In the genomic region with DNA sequence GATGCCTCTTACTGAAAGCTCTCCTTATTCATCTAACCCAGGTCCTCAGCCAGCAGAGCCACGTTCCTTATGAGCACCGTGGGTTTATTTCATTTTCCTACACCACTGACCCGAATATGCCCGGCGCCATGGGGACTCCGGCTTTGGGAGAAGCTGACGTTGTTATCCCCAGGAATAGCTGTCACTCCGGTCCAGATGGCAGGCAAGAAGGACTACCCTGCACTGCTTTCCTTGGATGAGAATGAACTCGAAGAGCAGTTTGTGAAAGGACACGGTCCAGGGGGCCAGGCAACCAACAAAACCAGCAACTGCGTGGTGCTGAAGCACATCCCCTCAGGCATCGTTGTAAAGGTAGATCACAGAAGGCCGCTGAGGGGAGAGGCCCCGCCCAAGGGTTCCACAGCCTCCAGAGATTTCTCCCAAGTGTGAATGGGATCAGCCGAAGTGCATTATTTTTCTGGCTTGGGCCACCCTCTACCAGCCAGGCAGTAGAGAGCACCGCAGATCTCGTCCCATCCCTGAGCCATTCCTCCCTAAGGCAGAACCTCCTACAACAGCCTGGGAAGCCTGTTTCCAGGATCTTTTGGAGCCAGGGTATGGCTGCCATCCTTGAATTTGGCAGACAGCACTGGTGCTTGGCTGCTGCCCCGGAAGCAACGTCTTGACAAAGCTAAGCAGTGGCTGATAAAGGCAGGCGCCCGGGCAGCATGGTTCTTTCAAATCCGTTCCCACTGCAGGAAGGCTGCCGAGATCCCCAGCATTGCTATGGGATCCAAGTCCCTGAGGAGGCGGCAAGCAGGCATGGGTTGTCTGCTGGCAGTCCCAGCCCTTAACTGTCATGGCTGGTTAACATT, we compare ENCODE assay signal across 14 cellular contexts. TPM values are rescaled to one million over a fixed set of nuclear protein-coding genes. Genes with fewer than 3 reads are reported as not detected.
DNase-seq lines count a peak whose midpoint lies in the region; ATAC-seq and TF ChIP-seq lines count a peak whose summit lies in the region.
"Had no signal": no experiment of that assay in that cellular context is flagged by ENCODE, and none has a peak within 500 bp of the region (broad histone marks: within the 10 kb centered on the region; RNA-seq: fewer than 3 reads in every experiment).

No MANE protein-coding gene starts in this region.

- TF ChIP-seq CTCF in AG10803 (conservative IDR thresholded peaks at IDR 0.05; ENCODE audit: low read length) = no peak
- TF ChIP-seq CTCF in esophagus muscularis mucosa (IDR thresholded peaks at IDR 0.05) = no peak
- no peak for TF ChIP-seq CTCF in chondrocyte (IDR thresholded peaks at IDR 0.05)

- H3K27ac ChIP-seq in esophagus (ENCODE audit: low read depth in 2 of 2, low read length in 1 of 2) (peak overlapping the region; percentile 68 to 83), esophagus muscularis mucosa (replicated peaks in 1 of 4) (no peak overlapping the region)
- H3K27ac ChIP-seq: HL-60, vagina had no signal

- no peaks in the 10 kb centered on the region for H3K27me3 Mint-ChIP-seq in chondrocyte (ENCODE audit: low read depth)
- H3K27me3 Mint-ChIP-seq: B cell had no signal

- H3K4me1 ChIP-seq in esophagus (ENCODE audit: control insufficient read depth in 2 of 2, insufficient read depth in 2 of 2, low read length in 1 of 2) = peaks cover 7 to 18% of the 10 kb centered on the region in 2 donors
- peaks cover 27 to 44% (median 33%) of the 10 kb centered on the region in 4 donors for H3K4me1 ChIP-seq in esophagus muscularis mucosa

- no peaks in the 10 kb centered on the region for H3K27me3 ChIP-seq in esophagus (ENCODE audit: control insufficient read depth in 1 of 2, insufficient read depth in 2 of 2, low read length in 2 of 2)
- no peaks in the 10 kb centered on the region for H3K27me3 ChIP-seq in esophagus muscularis mucosa
- H3K27me3 ChIP-seq: vagina had no signal

- DNase-seq in AG10803 (ENCODE audit: low read depth) (peak; percentile 35), NCI-H446 treated with DMSO at 0.1 percent for 48 hours (lab: John Stamatoyannopoulos, UW) (peak; percentile 96), occipital lobe (lab: John Stamatoyannopoulos, UW) (peak; percentile 62), esophagus muscularis mucosa (ENCODE audit: extremely low spot score) (no peak), chondrocyte (ENCODE audit: low spot score) (no peak), RPMI8226 (no peak)
- DNase-seq: foreskin fibroblast, MM.1S, NCI-H510A treated with DMSO at 0.1 percent for 48 hours had no signal

- peaks cover 13% of the 10 kb centered on the region for H3K36me3 Mint-ChIP-seq in chondrocyte (ENCODE audit: low read depth)

- ATAC-seq in GM21423 (IDR thresholded peaks at IDR 0.05; ENCODE audit: unreplicated experiment) = no peak

- intact Hi-C loops in esophagus muscularis mucosa (cut with DNase I) = no loop called here

- no peak for TF ChIP-seq POLR2A in esophagus muscularis mucosa (IDR thresholded peaks at IDR 0.05; ENCODE audit: low read depth)

- H3K4me3 ChIP-seq in AG10803 (ENCODE audit: low read length) = no peak overlapping the region
- H3K4me3 ChIP-seq in esophagus (ENCODE audit: low read depth in 1 of 2, low read length in 2 of 2) = no peak overlapping the region
- H3K4me3 ChIP-seq in esophagus muscularis mucosa = no peak overlapping the region
- H3K4me3 ChIP-seq: vagina had no signal

- 47 to 59% methylated on average over 24 of the region's 24 CpGs for WGBS in esophagus, 2 donors
- WGBS in esophagus muscularis mucosa = 88% methylated on average over 15 of the region's 24 CpGs

- peaks cover 13% of the 10 kb centered on the region for H3K4me1 Mint-ChIP-seq in chondrocyte (ENCODE audit: low read depth)

- H3K9me3 Mint-ChIP-seq in chondrocyte (ENCODE audit: low read depth) = no peaks in the 10 kb centered on the region

- H3K36me3 ChIP-seq in esophagus (ENCODE audit: control insufficient read depth in 2 of 2, insufficient read depth in 2 of 2, low read length in 1 of 2) = peaks cover 12 to 15% of the 10 kb centered on the region in 2 donors
- H3K36me3 ChIP-seq in esophagus muscularis mucosa = peaks cover 17 to 64% (median 56%) of the 10 kb centered on the region in 4 donors

- no peak overlapping the region for H3K4me3 Mint-ChIP-seq in chondrocyte (ENCODE audit: unreplicated experiment)
- H3K4me3 Mint-ChIP-seq: B cell had no signal

- H3K9me3 ChIP-seq in esophagus (ENCODE audit: control insufficient read depth in 2 of 2, insufficient read depth in 1 of 2, low read depth in 1 of 2, low read length in 1 of 2) (no peaks in the 10 kb centered on the region), esophagus muscularis mucosa (no peaks in the 10 kb centered on the region)
- H3K9me3 ChIP-seq: vagina had no signal

- no peak for TF ChIP-seq EP300 in esophagus muscularis mucosa (IDR thresholded peaks at IDR 0.05)

- no peak overlapping the region for H3K27ac Mint-ChIP-seq in chondrocyte (ENCODE audit: unreplicated experiment)
- H3K27ac Mint-ChIP-seq: B cell had no signal

RNA-seq across cellular contexts. Expression of gene CDK2AP1, which starts 17.8 kb away (rescaled TPM):
- polyA plus RNA-seq in esophagus = 100 to 1,000 TPM; 111 to 213 TPM
- total RNA-seq in occipital lobe (75.0 TPM), esophagus muscularis mucosa (100 to 1,000 TPM in 3 of 4 donors, 10 to 100 TPM in 1; 96.1 to 173 (median 128) TPM), chondrocyte (263 to 301 TPM (median 280 TPM) in 3 replicates)

RNA-seq across cellular contexts. Expression of gene MTRFR, which starts 20.6 kb away (rescaled TPM):
- 10 to 100 TPM in 1 of 2 donors, 1 to 10 TPM in 1; 6.3 to 10.6 TPM for polyA plus RNA-seq in esophagus
- total RNA-seq in occipital lobe (13.9 TPM), esophagus muscularis mucosa (10 to 100 TPM in 1 of 4 donors, 1 to 10 TPM in 3; 7.9 to 13.7 (median 9.2) TPM), chondrocyte (11.5 to 14.4 TPM (median 12.2 TPM) in 3 replicates)

RNA-seq across cellular contexts. Expression of gene MPHOSPH9, which starts 20.9 kb away (rescaled TPM):
- polyA plus RNA-seq in esophagus = 1 to 10 TPM; 3.9 to 4.0 TPM
- total RNA-seq in occipital lobe (101 TPM), esophagus muscularis mucosa (10 to 100 TPM; 14.2 to 25.3 (median 15.1) TPM), chondrocyte (24.9 to 35.5 TPM (median 27.2 TPM) in 3 replicates)

Comparison
In these comparisons a context has a peak if more than half of its experiments do, and no peak if none do; other contexts are left out.
1. DNase-seq: peak in AG10803 (single experiment), NCI-H446 treated with DMSO at 0.1 percent for 48 hours (single experiment) and occipital lobe (single experiment); none in esophagus muscularis mucosa (single experiment), chondrocyte (single experiment) and RPMI8226 (single experiment).
2. H3K27ac ChIP-seq: peak in esophagus (2 of 2); none in esophagus muscularis mucosa (0 of 4).